In genomic region chr2:216082805-216083204, GRCh38 we compare ENCODE assay signal across 1 cellular context.
TF ChIP-seq lines count a peak whose summit lies in the region.

No MANE protein-coding gene starts in this region.

TF ChIP-seq in WTC11, 78 proteins besides CTCF, POLR2A, EP300 and RAD21 (continued from another document):
- TF ChIP-seq STAT6 (CRISPR knock-in tag; conservative IDR thresholded peaks at IDR 0.05; ENCODE audit: low read depth) (no peak), FOXJ3 (CRISPR knock-in tag; IDR thresholded peaks at IDR 0.05; ENCODE audit: borderline replicate concordance) (no peak), FOXK1 (CRISPR knock-in tag; IDR thresholded peaks at IDR 0.05) (no peak), NFYB (CRISPR knock-in tag; conservative IDR thresholded peaks at IDR 0.05; ENCODE audit: low read depth) (no peak), ZNF671 (CRISPR knock-in tag; IDR thresholded peaks at IDR 0.05) (no peak), ZNF263 (CRISPR knock-in tag; IDR thresholded peaks at IDR 0.05; ENCODE audit: low read depth) (no peak), MYBL2 (CRISPR knock-in tag; IDR thresholded peaks at IDR 0.05) (no peak), SMAD4 (CRISPR knock-in tag; IDR thresholded peaks at IDR 0.05) (no peak), JAZF1 (CRISPR knock-in tag; IDR thresholded peaks at IDR 0.05) (no peak), NR3C1 (CRISPR knock-in tag; conservative IDR thresholded peaks at IDR 0.05; ENCODE audit: low read depth) (no peak), NR1H2 (CRISPR knock-in tag; IDR thresholded peaks at IDR 0.05) (no peak)
- TF ChIP-seq, protein P1, sequence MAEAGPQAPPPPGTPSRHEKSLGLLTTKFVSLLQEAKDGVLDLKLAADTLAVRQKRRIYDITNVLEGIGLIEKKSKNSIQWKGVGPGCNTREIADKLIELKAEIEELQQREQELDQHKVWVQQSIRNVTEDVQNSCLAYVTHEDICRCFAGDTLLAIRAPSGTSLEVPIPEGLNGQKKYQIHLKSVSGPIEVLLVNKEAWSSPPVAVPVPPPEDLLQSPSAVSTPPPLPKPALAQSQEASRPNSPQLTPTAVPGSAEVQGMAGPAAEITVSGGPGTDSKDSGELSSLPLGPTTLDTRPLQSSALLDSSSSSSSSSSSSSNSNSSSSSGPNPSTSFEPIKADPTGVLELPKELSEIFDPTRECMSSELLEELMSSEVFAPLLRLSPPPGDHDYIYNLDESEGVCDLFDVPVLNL (CRISPR knock-in tag; IDR thresholded peaks at IDR 0.05; ENCODE audit: borderline replicate concordance, low read depth), result no peak
- TF ChIP-seq, protein P2, sequence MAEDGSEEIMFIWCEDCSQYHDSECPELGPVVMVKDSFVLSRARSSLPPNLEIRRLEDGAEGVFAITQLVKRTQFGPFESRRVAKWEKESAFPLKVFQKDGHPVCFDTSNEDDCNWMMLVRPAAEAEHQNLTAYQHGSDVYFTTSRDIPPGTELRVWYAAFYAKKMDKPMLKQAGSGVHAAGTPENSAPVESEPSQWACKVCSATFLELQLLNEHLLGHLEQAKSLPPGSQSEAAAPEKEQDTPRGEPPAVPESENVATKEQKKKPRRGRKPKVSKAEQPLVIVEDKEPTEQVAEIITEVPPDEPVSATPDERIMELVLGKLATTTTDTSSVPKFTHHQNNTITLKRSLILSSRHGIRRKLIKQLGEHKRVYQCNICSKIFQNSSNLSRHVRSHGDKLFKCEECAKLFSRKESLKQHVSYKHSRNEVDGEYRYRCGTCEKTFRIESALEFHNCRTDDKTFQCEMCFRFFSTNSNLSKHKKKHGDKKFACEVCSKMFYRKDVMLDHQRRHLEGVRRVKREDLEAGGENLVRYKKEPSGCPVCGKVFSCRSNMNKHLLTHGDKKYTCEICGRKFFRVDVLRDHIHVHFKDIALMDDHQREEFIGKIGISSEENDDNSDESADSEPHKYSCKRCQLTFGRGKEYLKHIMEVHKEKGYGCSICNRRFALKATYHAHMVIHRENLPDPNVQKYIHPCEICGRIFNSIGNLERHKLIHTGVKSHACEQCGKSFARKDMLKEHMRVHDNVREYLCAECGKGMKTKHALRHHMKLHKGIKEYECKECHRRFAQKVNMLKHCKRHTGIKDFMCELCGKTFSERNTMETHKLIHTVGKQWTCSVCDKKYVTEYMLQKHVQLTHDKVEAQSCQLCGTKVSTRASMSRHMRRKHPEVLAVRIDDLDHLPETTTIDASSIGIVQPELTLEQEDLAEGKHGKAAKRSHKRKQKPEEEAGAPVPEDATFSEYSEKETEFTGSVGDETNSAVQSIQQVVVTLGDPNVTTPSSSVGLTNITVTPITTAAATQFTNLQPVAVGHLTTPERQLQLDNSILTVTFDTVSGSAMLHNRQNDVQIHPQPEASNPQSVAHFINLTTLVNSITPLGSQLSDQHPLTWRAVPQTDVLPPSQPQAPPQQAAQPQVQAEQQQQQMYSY (CRISPR knock-in tag; IDR thresholded peaks at IDR 0.05), result no peak
- TF ChIP-seq, protein P3, sequence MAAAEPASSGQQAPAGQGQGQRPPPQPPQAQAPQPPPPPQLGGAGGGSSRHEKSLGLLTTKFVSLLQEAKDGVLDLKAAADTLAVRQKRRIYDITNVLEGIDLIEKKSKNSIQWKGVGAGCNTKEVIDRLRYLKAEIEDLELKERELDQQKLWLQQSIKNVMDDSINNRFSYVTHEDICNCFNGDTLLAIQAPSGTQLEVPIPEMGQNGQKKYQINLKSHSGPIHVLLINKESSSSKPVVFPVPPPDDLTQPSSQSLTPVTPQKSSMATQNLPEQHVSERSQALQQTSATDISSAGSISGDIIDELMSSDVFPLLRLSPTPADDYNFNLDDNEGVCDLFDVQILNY (CRISPR knock-in tag; IDR thresholded peaks at IDR 0.05), result no peak
